Comparison of ENCODE assay signal across 9 cellular contexts in the genomic region with DNA sequence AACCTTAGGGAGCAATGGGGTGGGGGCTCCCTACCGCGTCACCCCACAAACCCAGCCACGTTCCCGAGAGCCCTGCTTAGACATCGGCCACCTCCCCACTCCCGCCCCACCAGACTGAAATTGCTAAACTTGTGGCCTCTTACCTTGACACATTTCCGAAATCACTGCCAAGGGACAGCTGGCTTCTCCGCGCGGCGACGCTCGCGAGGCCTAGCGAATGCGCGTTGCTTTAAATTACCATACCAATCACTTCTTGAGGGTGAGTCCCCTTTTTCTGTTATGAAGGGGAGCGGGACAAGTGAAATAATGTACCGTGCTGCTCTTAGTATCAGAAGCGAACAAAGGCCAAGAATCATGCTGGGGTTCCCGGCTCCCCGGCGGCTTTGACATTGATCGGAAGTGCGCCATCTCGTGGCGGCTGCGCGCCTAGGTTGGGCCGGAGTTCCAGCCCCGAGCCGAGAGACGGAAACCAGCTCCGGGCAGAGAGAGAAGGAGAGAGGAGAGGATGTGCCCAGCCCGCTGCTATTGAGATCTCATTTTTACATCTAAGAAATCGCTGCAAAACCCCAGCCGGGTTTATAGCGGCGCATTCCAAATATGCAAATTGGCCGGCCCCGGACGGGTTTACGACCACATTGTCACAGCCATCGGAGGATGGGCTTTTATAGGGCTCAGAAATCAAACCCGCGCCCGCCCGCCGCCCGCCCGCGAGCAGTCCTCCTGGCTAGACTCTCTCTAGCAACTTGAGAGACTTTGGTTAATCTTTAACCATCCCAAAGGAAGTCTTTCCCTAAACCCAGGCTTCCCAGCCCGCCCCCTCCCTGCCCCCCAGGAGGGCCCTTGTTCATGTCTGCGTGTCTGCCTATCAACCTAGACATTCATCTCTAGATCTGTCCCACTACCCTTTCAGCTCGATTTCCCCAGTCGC. TPM values are rescaled to one million over a fixed set of nuclear protein-coding genes. Genes with fewer than 3 reads are reported as not detected.
DNase-seq lines count a peak whose midpoint lies in the region; ATAC-seq, FAIRE-seq and TF ChIP-seq lines count a peak whose summit lies in the region.
"Had no signal": no experiment of that assay in that cellular context is flagged by ENCODE, and none has a peak within 500 bp of the region (broad histone marks: within the 10 kb centered on the region; RNA-seq: fewer than 3 reads in every experiment).

No MANE protein-coding gene starts in this region.

- no peaks in the 10 kb centered on the region for H3K9me3 Mint-ChIP-seq in HFFc6
- no peaks in the 10 kb centered on the region for H3K9me3 Mint-ChIP-seq in T-helper 2 cell treated with Interferon-gamma antibody and Interleukin-4, amounts not matched to agents 5 μg/mL and 100 μg/mL, for 36 hours

- no peaks in the 10 kb centered on the region for H3K9me1 ChIP-seq in keratinocyte (ENCODE audit: control insufficient read depth, extremely low read depth, insufficient read depth, low read length)

- no peaks in the 10 kb centered on the region for H3K79me2 ChIP-seq in keratinocyte (ENCODE audit: control insufficient read depth, insufficient read depth, low read length)

- H3K4me3 ChIP-seq in BJ (ENCODE audit: low read depth, low read length) (peak overlapping the region; percentile 72), body of pancreas (no peak overlapping the region), keratinocyte (ENCODE audit: control insufficient read depth in 2 of 3, extremely low read depth in 1 of 3, insufficient read depth in 2 of 3, low read depth in 1 of 3, low read length in 3 of 3) (no peak overlapping the region)

- dilution Hi-C loops in keratinocyte (cut with MboI; ENCODE audit: extremely low pct_ligation_motif_present, low sequenced_read_pairs), result no loop called here

- H4K20me1 ChIP-seq in keratinocyte (ENCODE audit: control insufficient read depth, extremely low read depth, insufficient read depth, low read length), result no peaks in the 10 kb centered on the region

- 8 to 14% methylated on average over 41 to 56 of the region's 56 CpGs for WGBS in body of pancreas, 2 donors

- peaks cover 9% of the 10 kb centered on the region for H3K36me3 ChIP-seq in BJ (ENCODE audit: control insufficient read depth, insufficient read depth, low read length)
- no peaks in the 10 kb centered on the region for H3K36me3 ChIP-seq in body of pancreas (replicated peaks in 1 of 2; ENCODE audit: insufficient read depth in 1 of 2, low read depth in 2 of 2)
- H3K36me3 ChIP-seq in keratinocyte (ENCODE audit: control insufficient read depth in 2 of 2, extremely low read depth in 1 of 2, insufficient read depth in 2 of 2, low read length in 2 of 2), result no peaks in the 10 kb centered on the region

- peaks cover 25% of the 10 kb centered on the region for H3K27me3 Mint-ChIP-seq in HFFc6 (ENCODE audit: insufficient read depth)
- H3K27me3 Mint-ChIP-seq in T-helper 2 cell treated with Interferon-gamma antibody and Interleukin-4, amounts not matched to agents 5 μg/mL and 100 μg/mL, for 36 hours (ENCODE audit: low read depth), result peaks cover 77% of the 10 kb centered on the region

- H3K4me1 ChIP-seq in body of pancreas, result peaks cover 32% of the 10 kb centered on the region
- H3K4me1 ChIP-seq in keratinocyte (ENCODE audit: control insufficient read depth, extremely low read depth, insufficient read depth, low read length), result peaks cover 10% of the 10 kb centered on the region

- no peaks in the 10 kb centered on the region for H3K27me3 ChIP-seq in BJ (ENCODE audit: control insufficient read depth, insufficient read depth, low read length)
- peaks cover 7 to 81% of the 10 kb centered on the region in 2 donors for H3K27me3 ChIP-seq in body of pancreas
- peaks cover 32% of the 10 kb centered on the region for H3K27me3 ChIP-seq in keratinocyte (ENCODE audit: control insufficient read depth, extremely low read depth, insufficient read depth, low read length)

- H3K4me2 ChIP-seq in keratinocyte (ENCODE audit: control insufficient read depth, extremely low read depth, insufficient read depth, low read depth, low read length), result peak overlapping the region; percentile 29

- peak; percentile 60 for ATAC-seq in body of pancreas
- no peak for ATAC-seq in GM21619 (IDR thresholded peaks at IDR 0.05; ENCODE audit: unreplicated experiment)
- no peak for ATAC-seq in HG02571 (IDR thresholded peaks at IDR 0.05; ENCODE audit: unreplicated experiment)

- TF ChIP-seq POLR2A in body of pancreas (IDR thresholded peaks at IDR 0.05), result no peak

- H3K4me1 Mint-ChIP-seq in HFFc6 (ENCODE audit: low read depth), result peaks cover 59% of the 10 kb centered on the region
- H3K4me1 Mint-ChIP-seq in T-helper 2 cell treated with Interferon-gamma antibody and Interleukin-4, amounts not matched to agents 5 μg/mL and 100 μg/mL, for 36 hours (ENCODE audit: low read depth), result peaks cover 8% of the 10 kb centered on the region

- no peak overlapping the region for H2AFZ ChIP-seq in keratinocyte (ENCODE audit: control insufficient read depth, low read length)

- intact Hi-C loops in body of pancreas (cut with DNase I), result no loop called here

- CTCF ChIA-PET in BJ (lab: Yijun Ruan, JAX), result interaction anchor here (0.6 to 16.1 kb wide), 18 partner anchors 8 to 915 kb away, joined by 3 to 187 read pairs (median 6); partner anchors contain the start of genes HOXA11, HOXA13 and HOXA7

- FAIRE-seq in keratinocyte (lab: Jason Lieb, UNC), result peak; percentile 20

- DNase-seq in BJ (ENCODE audit: low read depth) (peak; percentile 68), HFFc6 (peak; percentile 90), body of pancreas (peak; percentile 39 to 55 (median 43)), keratinocyte (ENCODE audit: low read depth, low spot score) (no peak)
- DNase-seq in T-helper 2 cell treated with Interferon-gamma antibody and Interleukin-4, amounts not matched to agents 5 μg/mL and 100 μg/mL, for 36 hours (ENCODE audit: low spot score), result peak; percentile 33
- DNase-seq in stimulated activated CD4-positive, alpha-beta T cell treated with anti-CD3 and anti-CD28 coated beads, Interleukin-1b, Interleukin-23, amount 100 ng/mL, for 4 hours (ENCODE audit: low read depth in 2 of 2), result peak; percentile 57 to 60

- TF ChIP-seq CTCF in BJ (IDR thresholded peaks at IDR 0.05; ENCODE audit: insufficient read depth, low read depth, low read length) (peak; percentile 97), HFFc6 (IDR thresholded peaks at IDR 0.05) (peak; percentile 96), body of pancreas (IDR thresholded peaks at IDR 0.05) (peak; percentile 40 to 79 (median 55)), keratinocyte (optimal IDR thresholded peaks at IDR 0.05 in 1 of 3, IDR thresholded peaks at IDR 0.05 in 1 of 3, conservative IDR thresholded peaks at IDR 0.05 in 1 of 3; ENCODE audit: extremely low read depth in 1 of 3, insufficient read depth in 2 of 3, low read length in 3 of 3) (peak; percentile 80 to 92 (median 80))

- peak overlapping the region; percentile 93 for H3K4me3 Mint-ChIP-seq in HFFc6
- H3K4me3 Mint-ChIP-seq in T-helper 2 cell treated with Interferon-gamma antibody and Interleukin-4, amounts not matched to agents 5 μg/mL and 100 μg/mL, for 36 hours, result peak overlapping the region; percentile 29

- H3K36me3 Mint-ChIP-seq in HFFc6 (ENCODE audit: low read depth), result peaks cover 56% of the 10 kb centered on the region
- H3K36me3 Mint-ChIP-seq in T-helper 2 cell treated with Interferon-gamma antibody and Interleukin-4, amounts not matched to agents 5 μg/mL and 100 μg/mL, for 36 hours (ENCODE audit: low read depth), result peaks cover 2% of the 10 kb centered on the region

- POLR2A ChIA-PET in BJ (lab: Charles Lee), result interaction anchor here (0.5 to 2.3 kb wide), 4 partner anchors 8 to 27 kb away, joined by 3 to 9 read pairs (median 6); no protein-coding TSS in a partner anchor

- H3K27ac ChIP-seq in body of pancreas, result no peak overlapping the region
- H3K27ac ChIP-seq in keratinocyte (ENCODE audit: control insufficient read depth, insufficient read depth, low read length), result no peak overlapping the region

- H3K9me3 ChIP-seq in body of pancreas (no peaks in the 10 kb centered on the region), keratinocyte (ENCODE audit: control insufficient read depth, low read depth, low read length) (no peaks in the 10 kb centered on the region)

- no peak overlapping the region for H3K9ac ChIP-seq in keratinocyte (ENCODE audit: control insufficient read depth, extremely low read depth, insufficient read depth, low read length)

- peak overlapping the region; percentile 97 for H3K27ac Mint-ChIP-seq in HFFc6
- no peak overlapping the region for H3K27ac Mint-ChIP-seq in T-helper 2 cell treated with Interferon-gamma antibody and Interleukin-4, amounts not matched to agents 5 μg/mL and 100 μg/mL, for 36 hours

RNA-seq across cellular contexts. Expression of gene HOXA11, which starts 5.3 kb away (rescaled TPM):
- polyA plus RNA-seq in BJ (2011; rRNA removed), result 27.7 and 34.0 TPM in 2 replicates
- polyA minus RNA-seq in BJ (2011; rRNA and poly(A)+ RNA removed), result 8.4 and 15.0 TPM in 2 replicates
- 10 to 100 TPM; 33.1 to 42.1 (median 39.1) TPM for total RNA-seq in HFFc6 (2021; fragmentation: NEBNext Ultra II Directional; extraction: Animal tissue kit (Norgen Biotek cat#: 25700))
- total RNA-seq in body of pancreas, result not detected
- 0.07 to 0.18 TPM (median 0.14 TPM) in 3 replicates for polyA plus RNA-seq in keratinocyte
- not detected for polyA plus RNA-seq in keratinocyte (2011; ENCODE audit: low read depth)
- 0.17 and 0.19 TPM in 2 replicates for polyA plus RNA-seq in keratinocyte (2011; cell fraction: cytosol; rRNA removed)
- polyA plus RNA-seq in keratinocyte (2011; cell fraction: nucleus; rRNA removed), result 0.13 TPM in 2 replicates
- 0.16 and 0.27 TPM in 2 replicates for polyA plus RNA-seq in keratinocyte (2012; ENCODE audit: low replicate concordance)
- not detected in 3 replicates for polyA minus RNA-seq in keratinocyte
- not detected for polyA minus RNA-seq in keratinocyte (2011; cell fraction: cytosol; rRNA and poly(A)+ RNA removed)
- not detected in 2 replicates for polyA minus RNA-seq in keratinocyte (2011; cell fraction: nucleus; rRNA and poly(A)+ RNA removed)
- total RNA-seq: pulmonary artery endothelial cell had no signal

RNA-seq across cellular contexts. Expression of gene HOXA10, which starts 5.6 kb away (rescaled TPM):
- polyA plus RNA-seq in BJ (2011; rRNA removed) (54.7 and 59.6 TPM in 2 replicates), keratinocyte (1.6 to 4.5 TPM (median 2.4 TPM) in 3 replicates)
- polyA minus RNA-seq in BJ (2011; rRNA and poly(A)+ RNA removed), result 32.3 and 43.4 TPM in 2 replicates
- 10 to 100 TPM; 38.9 to 43.5 (median 41.1) TPM for total RNA-seq in HFFc6 (2021; fragmentation: NEBNext Ultra II Directional; extraction: Animal tissue kit (Norgen Biotek cat#: 25700))
- total RNA-seq in body of pancreas, result under 1 TPM in 1 of 2 donors, not detected in 1; 0.52 TPM
- polyA plus RNA-seq in keratinocyte (2011; ENCODE audit: low read depth), result 0.40 TPM
- 2.0 and 2.2 TPM in 2 replicates for polyA plus RNA-seq in keratinocyte (2011; cell fraction: cytosol; rRNA removed)
- polyA plus RNA-seq in keratinocyte (2011; cell fraction: nucleus; rRNA removed), result 2.0 and 2.1 TPM in 2 replicates
- 2.5 and 9.5 TPM in 2 replicates for polyA plus RNA-seq in keratinocyte (2012; ENCODE audit: low replicate concordance)
- 1.9 to 5.1 TPM (median 3.0 TPM) in 3 replicates for polyA minus RNA-seq in keratinocyte
- polyA minus RNA-seq in keratinocyte (2011; cell fraction: cytosol; rRNA and poly(A)+ RNA removed), result not detected
- polyA minus RNA-seq in keratinocyte (2011; cell fraction: nucleus; rRNA and poly(A)+ RNA removed), result 0.47 and 0.84 TPM in 2 replicates

RNA-seq across cellular contexts. Expression of gene HOXA9, which starts 14.4 kb away (rescaled TPM):
- polyA plus RNA-seq in BJ (2011; rRNA removed), result 12.6 and 15.0 TPM in 2 replicates
- 1.4 and 3.4 TPM in 2 replicates for polyA minus RNA-seq in BJ (2011; rRNA and poly(A)+ RNA removed)
- total RNA-seq in HFFc6 (2021; fragmentation: NEBNext Ultra II Directional; extraction: Animal tissue kit (Norgen Biotek cat#: 25700)), result 10 to 100 TPM; 25.2 to 37.0 (median 26.7) TPM
- total RNA-seq in body of pancreas, result not detected
- polyA plus RNA-seq in keratinocyte, result 9.0 to 40.5 TPM (median 28.1 TPM) in 3 replicates
- polyA plus RNA-seq in keratinocyte (2011; ENCODE audit: low read depth), result 76.1 TPM
- polyA plus RNA-seq in keratinocyte (2011; cell fraction: cytosol; rRNA removed), result 20.4 and 23.2 TPM in 2 replicates
- polyA plus RNA-seq in keratinocyte (2011; cell fraction: nucleus; rRNA removed), result 22.3 and 31.4 TPM in 2 replicates
- polyA plus RNA-seq in keratinocyte (2012; ENCODE audit: low replicate concordance), result 21.1 and 27.0 TPM in 2 replicates
- 1.5 to 5.7 TPM (median 4.0 TPM) in 3 replicates for polyA minus RNA-seq in keratinocyte
- 9.4 TPM for polyA minus RNA-seq in keratinocyte (2011; cell fraction: cytosol; rRNA and poly(A)+ RNA removed)
- polyA minus RNA-seq in keratinocyte (2011; cell fraction: nucleus; rRNA and poly(A)+ RNA removed), result 2.2 and 3.8 TPM in 2 replicates

RNA-seq across cellular contexts. Expression of gene HOXA13, which starts 20.1 kb away (rescaled TPM):
- polyA plus RNA-seq in BJ (2011; rRNA removed) (4.6 and 9.2 TPM in 2 replicates), keratinocyte (not detected in 3 replicates)
- polyA minus RNA-seq in BJ (2011; rRNA and poly(A)+ RNA removed), result 4.9 and 5.7 TPM in 2 replicates
- 10 to 100 TPM; 11.1 to 16.0 (median 13.1) TPM for total RNA-seq in HFFc6 (2021; fragmentation: NEBNext Ultra II Directional; extraction: Animal tissue kit (Norgen Biotek cat#: 25700))
- not detected for total RNA-seq in body of pancreas
- polyA plus RNA-seq in keratinocyte (2011; ENCODE audit: low read depth), result not detected
- polyA plus RNA-seq in keratinocyte (2011; cell fraction: cytosol; rRNA removed), result not detected in 2 replicates
- polyA plus RNA-seq in keratinocyte (2011; cell fraction: nucleus; rRNA removed), result not detected in 2 replicates
- polyA plus RNA-seq in keratinocyte (2012; ENCODE audit: low replicate concordance), result not detected in 2 replicates
- not detected in 3 replicates for polyA minus RNA-seq in keratinocyte
- not detected for polyA minus RNA-seq in keratinocyte (2011; cell fraction: cytosol; rRNA and poly(A)+ RNA removed)
- polyA minus RNA-seq in keratinocyte (2011; cell fraction: nucleus; rRNA and poly(A)+ RNA removed), result not detected in 2 replicates
- total RNA-seq: pulmonary artery endothelial cell had no signal

RNA-seq across cellular contexts. Expression of gene HOXA7, which starts 23.3 kb away (rescaled TPM):
- polyA plus RNA-seq in BJ (2011; rRNA removed) (3.8 and 4.4 TPM in 2 replicates), keratinocyte (3.8 to 13.5 TPM (median 8.1 TPM) in 3 replicates)
- polyA minus RNA-seq in BJ (2011; rRNA and poly(A)+ RNA removed), result 1.4 and 2.3 TPM in 2 replicates
- 1 to 10 TPM; 6.2 to 8.2 (median 6.8) TPM for total RNA-seq in HFFc6 (2021; fragmentation: NEBNext Ultra II Directional; extraction: Animal tissue kit (Norgen Biotek cat#: 25700))
- under 1 TPM; 0.26 to 0.66 TPM for total RNA-seq in body of pancreas
- polyA plus RNA-seq in keratinocyte (2011; ENCODE audit: low read depth), result 4.9 TPM
- polyA plus RNA-seq in keratinocyte (2011; cell fraction: cytosol; rRNA removed), result 7.4 and 9.8 TPM in 2 replicates
- 5.2 and 6.0 TPM in 2 replicates for polyA plus RNA-seq in keratinocyte (2011; cell fraction: nucleus; rRNA removed)
- polyA plus RNA-seq in keratinocyte (2012; ENCODE audit: low replicate concordance), result 3.9 and 14.3 TPM in 2 replicates
- 4.5 to 4.9 TPM (median 4.8 TPM) in 3 replicates for polyA minus RNA-seq in keratinocyte
- 11.9 TPM for polyA minus RNA-seq in keratinocyte (2011; cell fraction: cytosol; rRNA and poly(A)+ RNA removed)
- polyA minus RNA-seq in keratinocyte (2011; cell fraction: nucleus; rRNA and poly(A)+ RNA removed), result 2.0 and 2.3 TPM in 2 replicates

Comparison
In these comparisons a context has a peak if more than half of its experiments do, and no peak if none do; other contexts are left out.
1. RNA of gene HOXA11, which starts 5.3 kb away (total RNA-seq): 33.1 to 42.1 TPM in HFFc6; not detected in body of pancreas; every median in the first group is over 10 times any median in the second.
2. RNA of gene HOXA10, which starts 5.6 kb away (total RNA-seq): 38.9 to 43.5 TPM in HFFc6; 0.52 TPM in body of pancreas; every median in the first group is over 10 times any median in the second.
3. RNA of gene HOXA9, which starts 14.4 kb away (total RNA-seq): 25.2 to 37.0 TPM in HFFc6; not detected in body of pancreas; every median in the first group is over 10 times any median in the second.
4. Peak in every context shown above with its lines, with median percentiles within 50 percentile points of each other: CTCF ChIP-seq.